ENCODE assay signal across 10 cellular contexts in genomic region chr5:93162201-93162654, GRCh38.
DNase-seq lines count a peak whose midpoint lies in the region; ATAC-seq lines count a peak whose summit lies in the region.
"Had no signal": no experiment of that assay in that cellular context is flagged by ENCODE, and none has a peak within 500 bp of the region (broad histone marks: within the 10 kb centered on the region; RNA-seq: fewer than 3 reads in every experiment).

No MANE protein-coding gene starts in this region.

- H3K14ac ChIP-seq in neuronal stem cell (ENCODE audit: low read length): no peak overlapping the region

- no peak overlapping the region for H2BK15ac ChIP-seq in neuronal stem cell (ENCODE audit: low read length)

- H3K23ac ChIP-seq in neuronal stem cell (ENCODE audit: low read depth, low read length, poor library complexity): no peak overlapping the region

- H3K27me3 ChIP-seq in neuronal stem cell (ENCODE audit: control insufficient read depth in 3 of 3, insufficient read depth in 3 of 3, low read depth in 1 of 3, low read length in 3 of 3): no peaks in the 10 kb centered on the region

- DNase-seq in COLO829 (ENCODE audit: low spot score): peak; percentile 8
- peak; percentile 32 for DNase-seq in NCI-H524 treated with DMSO at 0.1 percent for 48 hours (lab: John Stamatoyannopoulos, UW)
- peak; percentile 49 for DNase-seq in ecto neural progenitor cell (ENCODE audit: low spot score)
- DNase-seq in neuronal stem cell (ENCODE audit: low spot score): peak; percentile 47
- no peak for DNase-seq in stimulated activated naive CD4-positive, alpha-beta T cell (lab: John Stamatoyannopoulos, UW)
- no peak for DNase-seq in NCI-H526 (lab: John Stamatoyannopoulos, UW)
- DNase-seq in Right ventricle myocardium superior: no peak
- no peak for DNase-seq in SKM-1 treated with dmso at 0.1 percent for 144 hours (lab: John Stamatoyannopoulos, UW; ENCODE audit: unreplicated experiment)
- DNase-seq: CD8-positive, alpha-beta memory T cell; NCI-H2081 treated with DMSO at 0.1 percent for 48 hours had no signal

- peak overlapping the region; percentile 43 for H3K27ac ChIP-seq in neuronal stem cell (replicated peaks; ENCODE audit: low read length)

- H3K9me3 ChIP-seq in neuronal stem cell (replicated peaks in 1 of 2; ENCODE audit: control insufficient read depth in 2 of 2, insufficient read depth in 1 of 2, low read depth in 1 of 2, low read length in 2 of 2): no peaks in the 10 kb centered on the region

- no peak overlapping the region for H3K18ac ChIP-seq in neuronal stem cell (ENCODE audit: low read length)

- H3K36me3 ChIP-seq in neuronal stem cell (replicated peaks in 1 of 2; ENCODE audit: control insufficient read depth in 2 of 2, insufficient read depth in 2 of 2, low read length in 2 of 2): no peaks in the 10 kb centered on the region

- no peak overlapping the region for H2BK5ac ChIP-seq in neuronal stem cell (ENCODE audit: low read length)

- peak overlapping the region; percentile 65 for H2AFZ ChIP-seq in neuronal stem cell (ENCODE audit: low read length)

- no peak overlapping the region for H2AK5ac ChIP-seq in neuronal stem cell (ENCODE audit: low read depth, low read length)

- no CpG with 5 or more reads among the region's 1 CpG for WGBS in neuronal stem cell (ENCODE audit: extremely low coverage in 2 of 2, insufficient read length in 2 of 2, insufficient replicate concordance in 1 of 2), 2 donors

- intact Hi-C loops in Right ventricle myocardium superior (cut with DNase I): no loop called here

- no peak overlapping the region for H2BK12ac ChIP-seq in neuronal stem cell (ENCODE audit: low read length)

- H3K4ac ChIP-seq in neuronal stem cell (ENCODE audit: low read length): no peak overlapping the region

- no peak overlapping the region for H4K8ac ChIP-seq in neuronal stem cell (ENCODE audit: low read depth, low read length)

- ATAC-seq in Right ventricle myocardium superior (ENCODE audit: poor library complexity): no peak

- no peak overlapping the region for H4K91ac ChIP-seq in neuronal stem cell (ENCODE audit: low read depth, low read length, poor library complexity)

- H3K4me2 ChIP-seq in neuronal stem cell (ENCODE audit: insufficient read depth, low read length, poor library complexity, severe bottlenecking): no peak overlapping the region

- no peak overlapping the region for H3K9ac ChIP-seq in neuronal stem cell (ENCODE audit: low read depth, low read length, poor library complexity)

- H2BK120ac ChIP-seq in neuronal stem cell (ENCODE audit: low read depth, low read length): no peak overlapping the region

- no peaks in the 10 kb centered on the region for H3K79me1 ChIP-seq in neuronal stem cell (ENCODE audit: low read depth, low read length)

- H3K4me3 ChIP-seq in neuronal stem cell (ENCODE audit: low read length in 2 of 2): no peak overlapping the region

- H3K4me1 ChIP-seq in neuronal stem cell (ENCODE audit: control insufficient read depth in 2 of 2, insufficient read depth in 1 of 2, low read depth in 1 of 2, low read length in 2 of 2): peaks cover 6 to 10% of the 10 kb centered on the region in 2 donors

Comparison
In these comparisons a context has a peak if more than half of its experiments do, and no peak if none do; other contexts are left out.
1. DNase-seq: peak in COLO829 (single experiment), NCI-H524 treated with DMSO at 0.1 percent for 48 hours (single experiment), ecto neural progenitor cell (single experiment) and neuronal stem cell (single experiment); none in stimulated activated naive CD4-positive, alpha-beta T cell (0 of 6), NCI-H526 (0 of 2), Right ventricle myocardium superior (single experiment) and SKM-1 treated with dmso at 0.1 percent for 144 hours (single experiment).